Comparison of ENCODE assay signal across 31 cellular contexts in the genomic region with DNA sequence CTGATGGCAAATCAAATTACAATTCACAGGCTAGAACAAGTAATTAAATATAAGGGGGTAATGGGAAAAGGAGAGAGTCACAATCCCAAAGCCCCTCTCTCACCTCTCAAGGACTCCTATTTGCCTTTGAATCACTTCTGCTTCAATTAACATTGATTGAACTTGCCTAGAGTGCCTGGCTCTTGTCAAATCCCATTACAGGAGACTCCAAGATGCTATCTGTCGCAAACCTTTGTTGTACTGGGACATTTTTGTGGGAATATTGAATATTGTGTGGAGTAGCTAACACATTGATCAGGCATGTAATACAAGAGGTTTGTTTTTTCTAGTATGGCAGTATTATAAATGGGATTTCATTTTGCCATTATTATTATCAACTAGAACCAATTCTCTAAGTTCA.
"Had no signal": no experiment of that assay in that cellular context is flagged by ENCODE, and none has a peak within 500 bp of the region (broad histone marks: within the 10 kb centered on the region; RNA-seq: fewer than 3 reads in every experiment).

No MANE protein-coding gene starts in this region.

- DNase-seq: activated B cell treated with CpG ODN at 0.5 μM for 24 hours; activated CD4-positive, alpha-beta memory T cell treated with anti-CD3 and anti-CD28 coated beads for 36 hours; activated CD4-positive, alpha-beta T cell treated with anti-CD3 and anti-CD28 coated beads for 4 hours; activated CD4-positive, alpha-beta T cell treated with anti-CD3 and anti-CD28 coated beads, Interleukin-2, amount 10 ng/mL, durations not matched to agents 24 days and 14 days; activated CD4-positive, alpha-beta T cell treated with anti-CD3 and anti-CD28 coated beads, Interleukin-2, amount 50 U/mL, for 1 hour; activated CD4-positive, alpha-beta T cell treated with anti-CD3 and anti-CD28 coated beads, Interleukin-2, amount 50 U/mL, for 4 hours; activated CD4-positive, CD25-positive, alpha-beta regulatory T cell treated with anti-CD3 and anti-CD28 coated beads, Interleukin-2, amount 50 U/mL, for 72 hours; activated CD8-positive, alpha-beta memory T cell treated with anti-CD3 and anti-CD28 coated beads, Interleukin-2, amount 50 U/mL, for 4 hours; activated CD8-positive, alpha-beta T cell treated with anti-CD3 and anti-CD28 coated beads for 36 hours; activated effector memory CD4-positive, alpha-beta T cell treated with anti-CD3 and anti-CD28 coated beads, Interleukin-2, amount 50 U/mL, for 16 hours; activated gamma-delta T cell treated with Interleukin-2 at 50 U/mL for 16 hours; activated naive CD4-positive, alpha-beta T cell; activated naive CD4-positive, alpha-beta T cell treated with anti-CD3 and anti-CD28 coated beads for 36 hours; activated naive CD4-positive, alpha-beta T cell treated with anti-CD3 and anti-CD28 coated beads, Interleukin-2, amount 50 U/mL, for 16 hours; activated naive CD8-positive, alpha-beta T cell treated with anti-CD3 and anti-CD28 coated beads for 36 hours; activated T-cell treated with anti-CD3 and anti-CD28 coated beads for 4 hours; activated T-cell treated with anti-CD3 and anti-CD28 coated beads, Interleukin-2, amount 50 U/mL, for 1 hour; activated T-cell treated with anti-CD3 and anti-CD28 coated beads, Interleukin-2, amount 50 U/mL, for 4 hours; activated T-cell treated with anti-CD3 and anti-CD28 coated beads, Interleukin-2, amount 50 U/mL, for 72 hours; adrenal gland; amniotic stem cell; aorta; body of pancreas; brain microvascular endothelial cell; central memory CD4-positive, alpha-beta T cell; T-helper 17 cell; T-helper 9 cell had no signal

- H3K27me3 ChIP-seq: adrenal gland, body of pancreas, brain microvascular endothelial cell, breast epithelium had no signal

- H3K4me3 ChIP-seq: adrenal gland, body of pancreas, breast epithelium had no signal

- H3K9me3 ChIP-seq: adrenal gland, body of pancreas, breast epithelium had no signal

- FAIRE-seq: astrocyte, colon, TTC549 had no signal

- H3K4me1 ChIP-seq: adrenal gland, breast epithelium had no signal

- H3K36me3 ChIP-seq: adrenal gland, brain microvascular endothelial cell, breast epithelium had no signal
